Comparison of ENCODE assay signal across 20 cellular contexts in genomic region chr2:237878321-237879057, GRCh38. TPM values are rescaled to one million over a fixed set of nuclear protein-coding genes. Genes with fewer than 3 reads are reported as not detected.
DNase-seq lines count a peak whose midpoint lies in the region; ATAC-seq, FAIRE-seq and TF ChIP-seq lines count a peak whose summit lies in the region.
"Had no signal": no experiment of that assay in that cellular context is flagged by ENCODE, and none has a peak within 500 bp of the region (broad histone marks: within the 10 kb centered on the region; RNA-seq: fewer than 3 reads in every experiment).

No MANE protein-coding gene starts in this region.

- H3K27ac Mint-ChIP-seq in MCF 10A (ENCODE audit: low read depth, unreplicated experiment) = peak overlapping the region; percentile 96
- H3K27ac Mint-ChIP-seq: natural killer cell treated with Interleukin-12 subunit alpha and Interleukin-12 subunit beta and Interleukin-15 and Interleukin-18, amount 100 ng/mL, for 72 hours had no signal

- no peaks in the 10 kb centered on the region for H3K79me1 ChIP-seq in H1 (ENCODE audit: low read depth, low read length)

- H3K4me2 ChIP-seq in H1 (ENCODE audit: insufficient read depth in 1 of 2, low read depth in 2 of 2, low read length in 2 of 2) = no peak overlapping the region
- H3K4me2 ChIP-seq in neural cell (ENCODE audit: low read length) = no peak overlapping the region

- H3K27me3 ChIP-seq in breast epithelium (no peaks in the 10 kb centered on the region), H1 (replicated peaks in 1 of 4; ENCODE audit: control insufficient read depth in 3 of 4, extremely low read depth in 1 of 4, insufficient read depth in 3 of 4, low read length in 3 of 4) (no peaks in the 10 kb centered on the region), neural cell (ENCODE audit: insufficient read depth, low read depth, low read length) (no peaks in the 10 kb centered on the region)
- H3K27me3 ChIP-seq: suprapubic skin had no signal

- TF ChIP-seq EP300 in H1 (IDR thresholded peaks at IDR 0.05; ENCODE audit: borderline replicate concordance in 1 of 2, low read depth in 2 of 2, low read length in 2 of 2) (no peak), neural cell (conservative IDR thresholded peaks at IDR 0.05; ENCODE audit: poor library complexity, severe bottlenecking) (no peak)

- H2AFZ ChIP-seq in H1 (ENCODE audit: low read length) (peak overlapping the region; percentile 44; the same call in 1 of the 2 replicates), neural cell (ENCODE audit: low read depth, low read length) (no peak overlapping the region)

- H3K18ac ChIP-seq in H1 (ENCODE audit: extremely low read depth, low read length) = no peak overlapping the region

- DNase-seq in MCF 10A (ENCODE audit: unreplicated experiment) = peak; percentile 65
- DNase-seq in breast epithelium (ENCODE audit: low spot score in 2 of 2) = no peak
- DNase-seq in H1 (ENCODE audit: low read depth in 1 of 2, low spot score in 2 of 2) = peak in 1 of 2 experiments; percentile 47
- no peak for DNase-seq in NCI-H748 (lab: John Stamatoyannopoulos, UW; ENCODE audit: unreplicated experiment)
- DNase-seq: activated gamma-delta T cell treated with Interleukin-2 at 50 U/mL for 16 hours; Caco-2; effector memory CD4-positive, alpha-beta T cell; NCI-H187 treated with DMSO at 0.1 percent for 48 hours; retina; stimulated activated CD4-positive, alpha-beta T cell treated with anti-CD3 and anti-CD28 coated beads, Interleukin-1b, Interleukin-23, amount 100 ng/mL, for 48 hours had no signal

- no peak overlapping the region for H4K8ac ChIP-seq in H1 (ENCODE audit: extremely low read depth, insufficient read depth, low read length)

- H3K79me2 ChIP-seq in H1 (ENCODE audit: control insufficient read depth in 1 of 2, insufficient read depth in 2 of 2, low read length in 2 of 2) (no peaks in the 10 kb centered on the region), neural cell (replicated peaks; ENCODE audit: insufficient read depth, low read length) (no peaks in the 10 kb centered on the region)

- H3K36me3 Mint-ChIP-seq in MCF 10A (ENCODE audit: insufficient read depth, unreplicated experiment) = no peaks in the 10 kb centered on the region
- H3K36me3 Mint-ChIP-seq: natural killer cell treated with Interleukin-12 subunit alpha and Interleukin-12 subunit beta and Interleukin-15 and Interleukin-18, amount 100 ng/mL, for 72 hours had no signal

- H3K27me3 Mint-ChIP-seq in MCF 10A (ENCODE audit: insufficient read depth, unreplicated experiment) = no peaks in the 10 kb centered on the region
- H3K27me3 Mint-ChIP-seq: natural killer cell treated with Interleukin-12 subunit alpha and Interleukin-12 subunit beta and Interleukin-15 and Interleukin-18, amount 100 ng/mL, for 72 hours had no signal

- intact Hi-C loops in MCF 10A (cut with micrococcal nuclease) (no loop called here), breast epithelium (cut with DNase I; ENCODE audit: low total_unique reads) (no loop called here)

- H3K9me3 ChIP-seq in breast epithelium (no peaks in the 10 kb centered on the region), H1 (ENCODE audit: insufficient read depth in 2 of 2, low read depth in 1 of 2, low read length in 1 of 2) (no peaks in the 10 kb centered on the region), neural cell (ENCODE audit: low read length) (no peaks in the 10 kb centered on the region)
- H3K9me3 ChIP-seq: Caco-2, lower lobe of right lung, suprapubic skin had no signal

- H3K9ac ChIP-seq in H1 (replicated peaks in 1 of 4; ENCODE audit: extremely low read depth in 1 of 4, low read depth in 3 of 4, low read length in 3 of 4) = no peak overlapping the region
- H3K9ac ChIP-seq in neural cell (ENCODE audit: low read length) = no peak overlapping the region

- H3K4me3 ChIP-seq in breast epithelium (no peak overlapping the region), H1 (ENCODE audit: extremely low read depth in 1 of 4, insufficient read depth in 2 of 4, low read depth in 3 of 4, low read length in 4 of 4) (no peak overlapping the region), neural cell (ENCODE audit: low read length) (no peak overlapping the region)
- H3K4me3 ChIP-seq: GM12878, lower lobe of right lung, suprapubic skin had no signal

- no peak overlapping the region for H4K5ac ChIP-seq in H1 (ENCODE audit: insufficient read length, low read depth, low read length)

- H2AK5ac ChIP-seq in H1 (ENCODE audit: low read depth, low read length) = no peak overlapping the region

- peak overlapping the region; percentile 19 for H3K4me3 Mint-ChIP-seq in MCF 10A (ENCODE audit: unreplicated experiment)
- H3K4me3 Mint-ChIP-seq: natural killer cell treated with Interleukin-12 subunit alpha and Interleukin-12 subunit beta and Interleukin-15 and Interleukin-18, amount 100 ng/mL, for 72 hours had no signal

- no peaks in the 10 kb centered on the region for H3K9me3 Mint-ChIP-seq in MCF 10A (ENCODE audit: unreplicated experiment)
- H3K9me3 Mint-ChIP-seq: natural killer cell treated with Interleukin-12 subunit alpha and Interleukin-12 subunit beta and Interleukin-15 and Interleukin-18, amount 100 ng/mL, for 72 hours had no signal

- no peak overlapping the region for H2BK120ac ChIP-seq in H1 (replicated peaks; ENCODE audit: low read depth, low read length)

- H3K27ac ChIP-seq in breast epithelium = no peak overlapping the region
- no peak overlapping the region for H3K27ac ChIP-seq in H1 (ENCODE audit: low read depth, low read length)
- H3K27ac ChIP-seq in neural cell (ENCODE audit: low read length) = peak overlapping the region; percentile 36
- H3K27ac ChIP-seq: lower lobe of right lung, suprapubic skin had no signal

- no peak overlapping the region for H4K91ac ChIP-seq in H1 (replicated peaks; ENCODE audit: insufficient read length, low read length)

- no peak overlapping the region for H3K4ac ChIP-seq in H1 (replicated peaks; ENCODE audit: insufficient read length, low read depth, low read length)

- FAIRE-seq in H1 (lab: Jason Lieb, UNC) = no peak
- FAIRE-seq: GM12878 had no signal

- no peaks in the 10 kb centered on the region for H4K20me1 ChIP-seq in H1 (replicated peaks in 1 of 2; ENCODE audit: control insufficient read depth in 1 of 2, insufficient read depth in 2 of 2, low read length in 2 of 2)
- H4K20me1 ChIP-seq in neural cell (ENCODE audit: insufficient read depth) = no peaks in the 10 kb centered on the region

- no peak overlapping the region for H2BK20ac ChIP-seq in H1 (ENCODE audit: low read length)

- H3K14ac ChIP-seq in H1 (ENCODE audit: insufficient read length) = no peak overlapping the region

- no peak overlapping the region for H2BK15ac ChIP-seq in H1 (ENCODE audit: low read length)

- H3K23ac ChIP-seq in H1 (ENCODE audit: insufficient read length) = no peak overlapping the region

- POLR2A ChIA-PET in MCF 10A (lab: Yijun Ruan, JAX) (interaction anchor here (0.9 to 1.3 kb wide), 3 partner anchors 18 to 155 kb away, joined by 5 read pairs; no protein-coding TSS in a partner anchor), H1 (lab: Charles Lee; ENCODE audit: partially characterized antibody) (no interaction called here)

- H3K36me3 ChIP-seq in breast epithelium (no peaks in the 10 kb centered on the region), H1 (ENCODE audit: control insufficient read depth in 2 of 4, insufficient read depth in 4 of 4, low read length in 3 of 4) (no peaks in the 10 kb centered on the region), neural cell (ENCODE audit: insufficient read depth, low read length) (no peaks in the 10 kb centered on the region)
- H3K36me3 ChIP-seq: lower lobe of right lung, suprapubic skin had no signal

- H3K23me2 ChIP-seq in H1 (ENCODE audit: low read depth, low read length) = no peaks in the 10 kb centered on the region

- no peak overlapping the region for H2BK12ac ChIP-seq in H1 (ENCODE audit: low read depth, low read length)

- H3K9me2 ChIP-seq in neural cell (ENCODE audit: insufficient read depth, low read length) = no peaks in the 10 kb centered on the region

- 87% methylated on average over 12 of the region's 14 CpGs; no CpG with 5 or more reads in 1 of the 2 experiments for WGBS in H1 (ENCODE audit: extremely low coverage in 1 of 2, insufficient coverage in 1 of 2, insufficient read length in 1 of 2, insufficient replicate concordance in 2 of 2, low coverage in 1 of 2, low lambda C conversion rate in 2 of 2, missing lambda C conversion rate in 1 of 2), 2 experiments

- no TSS peak for BruUV-seq in MCF 10A (replicated peaks; lab: Mats Ljungman, UMichigan)

- peaks cover 45% of the 10 kb centered on the region for H3K4me1 Mint-ChIP-seq in MCF 10A (ENCODE audit: insufficient read depth, unreplicated experiment)

- ATAC-seq in GM21360 (IDR thresholded peaks at IDR 0.05; ENCODE audit: unreplicated experiment) (no peak), HG02798 (IDR thresholded peaks at IDR 0.05; ENCODE audit: poor library complexity, unreplicated experiment) (no peak), GM18520 (IDR thresholded peaks at IDR 0.05; ENCODE audit: unreplicated experiment) (no peak)
- ATAC-seq: GM12878; HCT116; lower lobe of right lung; natural killer cell treated with Interleukin-12 subunit alpha and Interleukin-12 subunit beta and Interleukin-15 and Interleukin-18, amount 100 ng/mL, for 72 hours had no signal

- H2BK5ac ChIP-seq in H1 (ENCODE audit: low read depth, low read length) = no peak overlapping the region

- no peak for TF ChIP-seq CTCF in MCF 10A (IDR thresholded peaks at IDR 0.05; ENCODE audit: unreplicated experiment)
- TF ChIP-seq CTCF in breast epithelium (IDR thresholded peaks at IDR 0.05) = no peak
- no peak for TF ChIP-seq CTCF in H1 (IDR thresholded peaks at IDR 0.05; ENCODE audit: control extremely low read depth in 1 of 3, insufficient read depth in 1 of 3, low read depth in 1 of 3, low read length in 3 of 3)
- no peak for TF ChIP-seq CTCF in neural cell (IDR thresholded peaks at IDR 0.05; ENCODE audit: poor library complexity, severe bottlenecking)

- CTCF ChIA-PET in MCF 10A (lab: Yijun Ruan, JAX) (no interaction called here), H1 (lab: Charles Lee; ENCODE audit: partially characterized antibody) (no interaction called here)

- H3K56ac ChIP-seq in H1 (replicated peaks; ENCODE audit: insufficient read length, low read depth, low read length) = no peak overlapping the region

- no peak for TF ChIP-seq POLR2A in breast epithelium (IDR thresholded peaks at IDR 0.05)
- TF ChIP-seq POLR2A in H1 (IDR thresholded peaks at IDR 0.05; ENCODE audit: control extremely low read depth in 1 of 2, low read depth in 2 of 2, low read length in 2 of 2) = no peak

- H3K4me1 ChIP-seq in breast epithelium (no peaks in the 10 kb centered on the region), H1 (replicated peaks in 1 of 4; ENCODE audit: control insufficient read depth in 3 of 4, insufficient read depth in 4 of 4, low read length in 3 of 4) (no peaks in the 10 kb centered on the region; a peak in 3 of 7 replicates)
- H3K4me1 ChIP-seq: Caco-2, lower lobe of right lung had no signal

- TF ChIP-seq RAD21 in H1 (IDR thresholded peaks at IDR 0.05 in 1 of 2, conservative IDR thresholded peaks at IDR 0.05 in 1 of 2; ENCODE audit: low read depth in 2 of 2, low read length in 2 of 2) (no peak), neural cell (conservative IDR thresholded peaks at IDR 0.05) (no peak)

- no peaks in the 10 kb centered on the region for H3F3A ChIP-seq in neural cell (ENCODE audit: insufficient read depth, low read length, poor library complexity, severe bottlenecking)

RNA-seq across cellular contexts. Expression of gene RAMP1, which starts 19.1 kb away (rescaled TPM):
- 4.3 and 11.2 TPM in 2 replicates for total RNA-seq in MCF 10A (2022)
- 10 to 100 TPM in 1 of 3 donors, 1 to 10 TPM in 1, not detected in 1; 8.2 to 25.9 TPM for total RNA-seq in breast epithelium
- 0.65 and 2.0 TPM in 2 replicates for total RNA-seq in H1 (2021; fragmentation: NEBNext Ultra II Directional; extraction: Animal tissue kit (Norgen Biotek cat#: 25700))
- 3.9 and 4.3 TPM in 2 replicates for polyA plus RNA-seq in H1 (2011; rRNA removed)
- 3.3 TPM for polyA plus RNA-seq in H1 (2011; cell fraction: cytosol; rRNA removed)
- polyA plus RNA-seq in H1 (2011; cell fraction: nucleus; rRNA removed) = 1.8 TPM
- polyA plus RNA-seq in H1 (2012, experiment 1 of 2) = 0.58 to 1.5 TPM (median 1.1 TPM) in 4 replicates
- polyA plus RNA-seq in H1 (2012, experiment 2 of 2) = 0.92 TPM
- 1.9 TPM for polyA plus RNA-seq in H1 (2013, experiment 1 of 2)
- 1.9 TPM for polyA plus RNA-seq in H1 (2013, experiment 2 of 2)
- polyA minus RNA-seq in H1 (2011; rRNA and poly(A)+ RNA removed) = 0.34 and 0.76 TPM in 2 replicates
- polyA minus RNA-seq in H1 (2011; cell fraction: cytosol; rRNA and poly(A)+ RNA removed) = not detected
- polyA minus RNA-seq in H1 (2011; cell fraction: nucleus; rRNA and poly(A)+ RNA removed) = 1.6 TPM
- polyA plus RNA-seq in neural cell = 25.5 and 29.2 TPM in 2 replicates
- 6.0 and 6.8 TPM in 2 replicates for polyA minus RNA-seq in neural cell
- total RNA-seq: HT1080 had no signal
